1 cellular context compared by ENCODE assay signal in genomic region chr6:148471624-148472494, GRCh38.
TF ChIP-seq lines count a peak whose summit lies in the region.

No MANE protein-coding gene starts in this region.

TF ChIP-seq in GM23338, 12 proteins besides CTCF, POLR2A, EP300 and RAD21 (continued from another document):
- TF ChIP-seq, protein P1, sequence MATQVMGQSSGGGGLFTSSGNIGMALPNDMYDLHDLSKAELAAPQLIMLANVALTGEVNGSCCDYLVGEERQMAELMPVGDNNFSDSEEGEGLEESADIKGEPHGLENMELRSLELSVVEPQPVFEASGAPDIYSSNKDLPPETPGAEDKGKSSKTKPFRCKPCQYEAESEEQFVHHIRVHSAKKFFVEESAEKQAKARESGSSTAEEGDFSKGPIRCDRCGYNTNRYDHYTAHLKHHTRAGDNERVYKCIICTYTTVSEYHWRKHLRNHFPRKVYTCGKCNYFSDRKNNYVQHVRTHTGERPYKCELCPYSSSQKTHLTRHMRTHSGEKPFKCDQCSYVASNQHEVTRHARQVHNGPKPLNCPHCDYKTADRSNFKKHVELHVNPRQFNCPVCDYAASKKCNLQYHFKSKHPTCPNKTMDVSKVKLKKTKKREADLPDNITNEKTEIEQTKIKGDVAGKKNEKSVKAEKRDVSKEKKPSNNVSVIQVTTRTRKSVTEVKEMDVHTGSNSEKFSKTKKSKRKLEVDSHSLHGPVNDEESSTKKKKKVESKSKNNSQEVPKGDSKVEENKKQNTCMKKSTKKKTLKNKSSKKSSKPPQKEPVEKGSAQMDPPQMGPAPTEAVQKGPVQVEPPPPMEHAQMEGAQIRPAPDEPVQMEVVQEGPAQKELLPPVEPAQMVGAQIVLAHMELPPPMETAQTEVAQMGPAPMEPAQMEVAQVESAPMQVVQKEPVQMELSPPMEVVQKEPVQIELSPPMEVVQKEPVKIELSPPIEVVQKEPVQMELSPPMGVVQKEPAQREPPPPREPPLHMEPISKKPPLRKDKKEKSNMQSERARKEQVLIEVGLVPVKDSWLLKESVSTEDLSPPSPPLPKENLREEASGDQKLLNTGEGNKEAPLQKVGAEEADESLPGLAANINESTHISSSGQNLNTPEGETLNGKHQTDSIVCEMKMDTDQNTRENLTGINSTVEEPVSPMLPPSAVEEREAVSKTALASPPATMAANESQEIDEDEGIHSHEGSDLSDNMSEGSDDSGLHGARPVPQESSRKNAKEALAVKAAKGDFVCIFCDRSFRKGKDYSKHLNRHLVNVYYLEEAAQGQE (IDR thresholded peaks at IDR 0.05; ENCODE audit: unreplicated experiment) = no peak
- TF ChIP-seq STAT1 (IDR thresholded peaks at IDR 0.05; ENCODE audit: unreplicated experiment) (no peak), NANOG (IDR thresholded peaks at IDR 0.05; ENCODE audit: borderline replicate concordance) (no peak), JUNB (IDR thresholded peaks at IDR 0.05; ENCODE audit: unreplicated experiment) (no peak), ZNF114 (CRISPR knock-in tag; IDR thresholded peaks at IDR 0.05) (no peak)
